1 cellular context compared by ENCODE assay signal in genomic region chr2:188986839-188987238, GRCh38.
A peak's percentile ranks its signal among the peaks of the same experiment; 100 is the strongest.
TF ChIP-seq lines count a peak whose summit lies in the region.

No MANE protein-coding gene starts in this region.

TF ChIP-seq in SK-N-SH, 30 proteins besides CTCF, POLR2A, EP300 and RAD21 (continued from another document):
- TF ChIP-seq REST (IDR thresholded peaks at IDR 0.05; ENCODE audit: low read depth, low read length), result no peak
- TF ChIP-seq NFIC (IDR thresholded peaks at IDR 0.05; ENCODE audit: borderline replicate concordance), result peak; percentile 82
- no peak for TF ChIP-seq EZH2phosphoT487 (IDR thresholded peaks at IDR 0.05; ENCODE audit: borderline replicate concordance, low read depth)
- no peak for TF ChIP-seq IRF3 (IDR thresholded peaks at IDR 0.05; ENCODE audit: low read depth, low read length)
- TF ChIP-seq RXRA (IDR thresholded peaks at IDR 0.05; ENCODE audit: borderline replicate concordance, low read depth), result 0 out of 2 replicates have a peak, but pooled peaks have one; percentile 70
- TF ChIP-seq TAF1 (IDR thresholded peaks at IDR 0.05; ENCODE audit: borderline replicate concordance, low read depth, low read length), result no peak
- no peak for TF ChIP-seq NRF1 (IDR thresholded peaks at IDR 0.05; ENCODE audit: low read depth, low read length)
- TF ChIP-seq CHD2 (IDR thresholded peaks at IDR 0.05; ENCODE audit: low read length, partially characterized antibody), result peak; percentile 30
- TF ChIP-seq TEAD4 (IDR thresholded peaks at IDR 0.05; ENCODE audit: borderline replicate concordance, insufficient read depth), result peak; percentile 82; the same call in 1 of the 2 replicates
- no peak for TF ChIP-seq ELF1 (IDR thresholded peaks at IDR 0.05)
- TF ChIP-seq SMC3 (IDR thresholded peaks at IDR 0.05; ENCODE audit: low read depth, low read length), result no peak
- no peak for TF ChIP-seq GABPA (IDR thresholded peaks at IDR 0.05; ENCODE audit: low read depth)
- peak; percentile 95 for TF ChIP-seq TCF12 (IDR thresholded peaks at IDR 0.05)
- peak; percentile 77; the same call in 1 of the 2 replicates for TF ChIP-seq SIN3A (IDR thresholded peaks at IDR 0.05; ENCODE audit: borderline replicate concordance, low read depth, low read length)
- TF ChIP-seq FOSL2 (IDR thresholded peaks at IDR 0.05; ENCODE audit: borderline replicate concordance, low read depth), result peak; percentile 79
- peak; percentile 90 for TF ChIP-seq JUND (IDR thresholded peaks at IDR 0.05)
- peak; percentile 44; the same call in 1 of the 2 replicates for TF ChIP-seq RCOR1 (IDR thresholded peaks at IDR 0.05; ENCODE audit: low read length)
- TF ChIP-seq GATA2 (CRISPR knock-in tag; IDR thresholded peaks at IDR 0.05), result peak; percentile 81
- peak; percentile 86; the same call in 1 of the 2 replicates for TF ChIP-seq FOXM1 (IDR thresholded peaks at IDR 0.05; ENCODE audit: low read depth)
- TF ChIP-seq USF2 (IDR thresholded peaks at IDR 0.05; ENCODE audit: borderline replicate concordance, low read depth, low read length), result no peak
- no peak for TF ChIP-seq MXI1 (IDR thresholded peaks at IDR 0.05; ENCODE audit: low read depth, low read length)
